26 cellular contexts compared by ENCODE assay signal in the genomic region with DNA sequence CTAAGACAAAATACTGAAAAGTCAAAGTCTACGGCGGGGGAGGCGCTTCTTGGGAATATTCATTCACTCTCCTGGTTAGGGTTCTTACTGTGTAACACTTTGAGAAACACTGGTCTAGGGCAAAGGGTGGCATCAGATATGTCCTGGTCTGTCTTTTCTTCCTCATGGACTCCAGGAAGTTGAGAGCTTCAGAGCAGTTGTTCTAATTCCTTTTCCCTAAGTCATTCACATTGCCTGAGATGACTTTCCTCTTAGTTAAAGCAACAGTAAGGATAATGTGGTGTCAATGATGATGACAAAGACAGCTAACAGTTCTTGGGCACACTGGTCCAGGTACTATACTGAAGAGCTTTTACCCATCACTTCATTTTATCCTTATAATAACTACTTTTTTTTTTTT.
"Had no signal": no experiment of that assay in that cellular context is flagged by ENCODE, and none has a peak within 500 bp of the region (broad histone marks: within the 10 kb centered on the region; RNA-seq: fewer than 3 reads in every experiment).

No MANE protein-coding gene starts in this region.

- H3K4me3 ChIP-seq: adrenal gland, ascending aorta, pancreas, psoas muscle, right atrium auricular region, thyroid gland, upper lobe of right lung had no signal

- ATAC-seq: activated CD4-positive, CD25-positive, alpha-beta regulatory T cell treated with anti-CD3 and anti-CD28 coated beads, Interleukin-2, amount 50 U/mL, for 24 hours; activated CD8-positive, alpha-beta T cell treated with anti-CD3 and anti-CD28 coated beads, Interleukin-2, amount 10 ng/mL, durations not matched to agents 7 days and 5 days; activated naive CD4-positive, alpha-beta T cell treated with anti-CD3 and anti-CD28 coated beads, Interleukin-2, amount 50 U/mL, for 72 hours; effector memory CD8-positive, alpha-beta T cell; esophagus mucosa; pancreas; stimulated activated naive CD8-positive, alpha-beta T cell treated with anti-CD3 and anti-CD28 coated beads, Interleukin-15, Interleukin-2, amounts not matched to agents 100 U/mL and 50 U/mL, for 24 hours; upper lobe of right lung had no signal

- H3K27ac ChIP-seq: adrenal gland, ascending aorta, neutrophil, psoas muscle, right atrium auricular region, thyroid gland, upper lobe of right lung, VCaP had no signal

- H3K9me3 Mint-ChIP-seq: effector memory CD8-positive, alpha-beta T cell had no signal

- H3K27ac Mint-ChIP-seq: activated CD8-positive, alpha-beta T cell treated with anti-CD3 and anti-CD28 coated beads, Interleukin-2, amount 10 ng/mL, durations not matched to agents 7 days and 5 days; effector memory CD8-positive, alpha-beta T cell; nephron had no signal

- H3K27me3 Mint-ChIP-seq: effector memory CD8-positive, alpha-beta T cell had no signal

- DNase-seq: activated CD4-positive, alpha-beta T cell treated with anti-CD3 and anti-CD28 coated beads, Interleukin-2, amount 50 U/mL, for 1 hour; activated CD8-positive, alpha-beta T cell treated with anti-CD3 and anti-CD28 coated beads, Interleukin-2, amount 10 ng/mL, durations not matched to agents 7 days and 5 days; activated gamma-delta T cell treated with Interleukin-2 at 50 U/mL for 16 hours; activated T-cell treated with anti-CD3 and anti-CD28 coated beads, Interleukin-2, amount 50 U/mL, for 1 hour; adrenal gland; central memory CD4-positive, alpha-beta T cell; effector memory CD8-positive, alpha-beta T cell; glutamatergic neuron; hippocampal formation; kidney glomerular epithelial cell; midbrain; pancreas; psoas muscle; stimulated activated CD4-positive, alpha-beta T cell treated with anti-CD3 and anti-CD28 coated beads, Interleukin-4, amount 100 ng/mL, for 4 hours; stimulated activated naive CD8-positive, alpha-beta T cell treated with anti-CD3 and anti-CD28 coated beads, Interleukin-15, Interleukin-2, amounts not matched to agents 100 U/mL and 50 U/mL, for 24 hours; substantia nigra; thyroid gland; upper lobe of right lung had no signal

- H3K36me3 ChIP-seq: adrenal gland, neutrophil, pancreas, right atrium auricular region, thyroid gland, upper lobe of right lung had no signal

- H3K27me3 ChIP-seq: adrenal gland, ascending aorta, neutrophil, pancreas, right atrium auricular region, thyroid gland, upper lobe of right lung had no signal

- H3K4me1 Mint-ChIP-seq: nephron had no signal

- H3K4me1 ChIP-seq: ascending aorta, pancreas, right atrium auricular region, thyroid gland, upper lobe of right lung had no signal

- H3K9me3 ChIP-seq: adrenal gland, ascending aorta, neutrophil, pancreas, psoas muscle, right atrium auricular region, thyroid gland, upper lobe of right lung had no signal

- H3K4me3 Mint-ChIP-seq: activated CD8-positive, alpha-beta T cell treated with anti-CD3 and anti-CD28 coated beads, Interleukin-2, amount 10 ng/mL, durations not matched to agents 7 days and 5 days; effector memory CD8-positive, alpha-beta T cell; nephron had no signal
